Comparison of ENCODE assay signal across 12 cellular contexts in genomic region chr9:128687453-128687852, GRCh38. TPM values are rescaled to one million over a fixed set of nuclear protein-coding genes. Genes with fewer than 3 reads are reported as not detected.
DNase-seq lines count a peak whose midpoint lies in the region; ATAC-seq and TF ChIP-seq lines count a peak whose summit lies in the region.
"Had no signal": no experiment of that assay in that cellular context is flagged by ENCODE, and none has a peak within 500 bp of the region (broad histone marks: within the 10 kb centered on the region; RNA-seq: fewer than 3 reads in every experiment).

No MANE protein-coding gene starts in this region.

- peaks cover 68% of the 10 kb centered on the region for H3K4me1 Mint-ChIP-seq in activated T-cell treated with anti-CD3 and anti-CD28 coated beads, Interleukin-2, amount 50 U/mL, for 72 hours (ENCODE audit: low read depth)
- peaks cover 46% of the 10 kb centered on the region for H3K4me1 Mint-ChIP-seq in endothelial cell (ENCODE audit: unreplicated experiment)
- H3K4me1 Mint-ChIP-seq in stimulated activated naive CD8-positive, alpha-beta T cell treated with anti-CD3 and anti-CD28 coated beads, Interleukin-15, amount 100 ng/mL, for 72 hours, result peaks cover 65% of the 10 kb centered on the region
- peaks cover 43% of the 10 kb centered on the region for H3K4me1 Mint-ChIP-seq in MCF 10A (ENCODE audit: insufficient read depth, unreplicated experiment)

- intact Hi-C loops in Right ventricle myocardium inferior (cut with DNase I), result no loop called here
- intact Hi-C loops in MCF 10A (cut with micrococcal nuclease), result no loop called here

- H3K79me2 ChIP-seq in SU-DHL-6 (ENCODE audit: insufficient read depth, low read length), result peaks cover 81% of the 10 kb centered on the region

- H3K27me3 ChIP-seq in SU-DHL-6 (ENCODE audit: low read length), result no peaks in the 10 kb centered on the region
- H3K27me3 ChIP-seq: gastroesophageal sphincter, vagina had no signal

- POLR2A ChIA-PET in MCF 10A (lab: Yijun Ruan, JAX), result interaction anchor here (0.8 to 1.4 kb wide), 3 partner anchors 30 to 54 kb away, joined by 3 read pairs; partner anchors contain the start of gene DYNC2I2

- peaks cover 59% of the 10 kb centered on the region for H3F3A ChIP-seq in SU-DHL-6 (ENCODE audit: insufficient read depth)

- H3K36me3 Mint-ChIP-seq in activated T-cell treated with anti-CD3 and anti-CD28 coated beads, Interleukin-2, amount 50 U/mL, for 72 hours (ENCODE audit: insufficient read depth in 2 of 2), result peaks cover 16 to 24% of the 10 kb centered on the region in 2 donors
- H3K36me3 Mint-ChIP-seq in endothelial cell (ENCODE audit: low read depth, unreplicated experiment) (peaks cover 18% of the 10 kb centered on the region), MCF 10A (ENCODE audit: insufficient read depth, unreplicated experiment) (peaks cover 51% of the 10 kb centered on the region)

- no peaks in the 10 kb centered on the region for H3K9me3 Mint-ChIP-seq in activated T-cell treated with anti-CD3 and anti-CD28 coated beads, Interleukin-2, amount 50 U/mL, for 72 hours
- no peaks in the 10 kb centered on the region for H3K9me3 Mint-ChIP-seq in endothelial cell (ENCODE audit: unreplicated experiment)
- H3K9me3 Mint-ChIP-seq in stimulated activated naive CD8-positive, alpha-beta T cell treated with anti-CD3 and anti-CD28 coated beads, Interleukin-15, amount 100 ng/mL, for 72 hours, result no peaks in the 10 kb centered on the region
- H3K9me3 Mint-ChIP-seq in MCF 10A (ENCODE audit: unreplicated experiment), result no peaks in the 10 kb centered on the region

- H3K4me2 ChIP-seq in SU-DHL-6 (ENCODE audit: low read depth, low read length, poor library complexity, severe bottlenecking), result peak overlapping the region; percentile 74

- H3K27ac ChIP-seq in SU-DHL-6 (ENCODE audit: low read depth, low read length), result peak overlapping the region; percentile 97

- peak overlapping the region; percentile 36 for H3K27ac Mint-ChIP-seq in activated T-cell treated with anti-CD3 and anti-CD28 coated beads, Interleukin-2, amount 50 U/mL, for 72 hours
- H3K27ac Mint-ChIP-seq in endothelial cell (ENCODE audit: unreplicated experiment) (no peak overlapping the region), MCF 10A (ENCODE audit: low read depth, unreplicated experiment) (no peak overlapping the region)
- no peak overlapping the region for H3K27ac Mint-ChIP-seq in stimulated activated naive CD8-positive, alpha-beta T cell treated with anti-CD3 and anti-CD28 coated beads, Interleukin-15, amount 100 ng/mL, for 72 hours

- DNase-seq in activated T-cell treated with anti-CD3 and anti-CD28 coated beads, Interleukin-2, amount 50 U/mL, for 72 hours, result no peak
- no peak for DNase-seq in activated T-cell treated with anti-CD3 and anti-CD28 coated beads, Interleukin-2, amount 50 U/mL, for 48 hours
- DNase-seq in endothelial cell (ENCODE audit: low spot score), result no peak
- DNase-seq in stimulated activated naive CD8-positive, alpha-beta T cell treated with anti-CD3 and anti-CD28 coated beads, Interleukin-15, amount 100 ng/mL, for 72 hours, result no peak
- DNase-seq in Right ventricle myocardium inferior (ENCODE audit: missing footprints), result no peak
- DNase-seq in MCF 10A (ENCODE audit: unreplicated experiment), result no peak
- DNase-seq in NCI-H1092 treated with DMSO at 0.1 percent for 48 hours (lab: John Stamatoyannopoulos, UW), result no peak

- CTCF ChIA-PET in MCF 10A (lab: Yijun Ruan, JAX), result interaction anchor here (0.7 kb wide), 1 partner anchor 130 kb away, joined by 4 read pairs; no protein-coding TSS in a partner anchor

- H3K9me2 ChIP-seq in SU-DHL-6 (replicated peaks; ENCODE audit: insufficient read depth, low read length), result no peaks in the 10 kb centered on the region

- no peak overlapping the region for H2AFZ ChIP-seq in SU-DHL-6 (ENCODE audit: low read depth, low read length, severe bottlenecking)

- peaks cover 21% of the 10 kb centered on the region for H3K36me3 ChIP-seq in SU-DHL-6 (ENCODE audit: low read length)

- ATAC-seq in activated T-cell treated with anti-CD3 and anti-CD28 coated beads, Interleukin-2, amount 50 U/mL, for 72 hours (replicated peaks in 1 of 2), result no peak
- ATAC-seq in stimulated activated naive CD8-positive, alpha-beta T cell treated with anti-CD3 and anti-CD28 coated beads, Interleukin-15, amount 100 ng/mL, for 72 hours, result no peak
- no peak for ATAC-seq in Right ventricle myocardium inferior
- ATAC-seq: activated CD4-positive, CD25-positive, alpha-beta regulatory T cell treated with anti-CD3 and anti-CD28 coated beads, Interleukin-2, amount 50 U/mL, for 24 hours; gastroesophageal sphincter; left lobe of liver had no signal

- TF ChIP-seq CTCF in SU-DHL-6 (IDR thresholded peaks at IDR 0.05; ENCODE audit: insufficient read depth, low read length, poor library complexity, severe bottlenecking) (no peak), endothelial cell (IDR thresholded peaks at IDR 0.05; ENCODE audit: unreplicated experiment) (no peak), MCF 10A (IDR thresholded peaks at IDR 0.05; ENCODE audit: unreplicated experiment) (no peak)

- H3K27me3 Mint-ChIP-seq in activated T-cell treated with anti-CD3 and anti-CD28 coated beads, Interleukin-2, amount 50 U/mL, for 72 hours (ENCODE audit: low read depth), result no peaks in the 10 kb centered on the region
- peaks cover 11% of the 10 kb centered on the region for H3K27me3 Mint-ChIP-seq in endothelial cell (ENCODE audit: unreplicated experiment)
- no peaks in the 10 kb centered on the region for H3K27me3 Mint-ChIP-seq in stimulated activated naive CD8-positive, alpha-beta T cell treated with anti-CD3 and anti-CD28 coated beads, Interleukin-15, amount 100 ng/mL, for 72 hours
- no peaks in the 10 kb centered on the region for H3K27me3 Mint-ChIP-seq in MCF 10A (ENCODE audit: insufficient read depth, unreplicated experiment)

- peak overlapping the region; percentile 45 for H3K4me3 ChIP-seq in SU-DHL-6 (ENCODE audit: insufficient read depth, low read length, poor library complexity, severe bottlenecking)

- peak overlapping the region; percentile 96 for H3K9ac ChIP-seq in SU-DHL-6 (ENCODE audit: low read length)

- H4K20me1 ChIP-seq in SU-DHL-6 (ENCODE audit: low read depth, low read length), result peaks cover 12% of the 10 kb centered on the region

- no peaks in the 10 kb centered on the region for H3K9me3 ChIP-seq in SU-DHL-6 (ENCODE audit: insufficient read depth, low read length)
- H3K9me3 ChIP-seq: gastroesophageal sphincter, vagina had no signal

- H3K4me3 Mint-ChIP-seq in activated T-cell treated with anti-CD3 and anti-CD28 coated beads, Interleukin-2, amount 50 U/mL, for 72 hours, result peak overlapping the region; percentile 55 to 97
- H3K4me3 Mint-ChIP-seq in endothelial cell (ENCODE audit: unreplicated experiment) (peak overlapping the region; percentile 94), MCF 10A (ENCODE audit: unreplicated experiment) (no peak overlapping the region)
- peak overlapping the region; percentile 44 to 80 for H3K4me3 Mint-ChIP-seq in stimulated activated naive CD8-positive, alpha-beta T cell treated with anti-CD3 and anti-CD28 coated beads, Interleukin-15, amount 100 ng/mL, for 72 hours

- no TSS peak for BruUV-seq in MCF 10A (replicated peaks; lab: Mats Ljungman, UMichigan)

RNA-seq across cellular contexts. Expression of gene SET, which starts 1.6 kb away (rescaled TPM):
- 100 to 1,000 TPM; 448 to 582 TPM for total RNA-seq in activated T-cell treated with anti-CD3 and anti-CD28 coated beads, Interleukin-2, amount 50 U/mL, for 72 hours
- 420 TPM for total RNA-seq in endothelial cell (ENCODE audit: unreplicated experiment)
- 175 TPM for total RNA-seq in Right ventricle myocardium inferior
- 512 and 563 TPM in 2 replicates for total RNA-seq in MCF 10A (2022)

RNA-seq across cellular contexts. Expression of gene PKN3, which starts 14.8 kb away (rescaled TPM):
- 10 to 100 TPM; 11.6 to 22.9 TPM for total RNA-seq in activated T-cell treated with anti-CD3 and anti-CD28 coated beads, Interleukin-2, amount 50 U/mL, for 72 hours
- total RNA-seq in endothelial cell (ENCODE audit: unreplicated experiment), result 14.7 TPM
- total RNA-seq in Right ventricle myocardium inferior, result 8.5 TPM
- total RNA-seq in MCF 10A (2022), result 1.1 TPM in 2 replicates

RNA-seq across cellular contexts. Expression of gene DYNC2I2, which starts 30.8 kb away (rescaled TPM):
- 10 to 100 TPM; 27.1 to 31.2 TPM for total RNA-seq in activated T-cell treated with anti-CD3 and anti-CD28 coated beads, Interleukin-2, amount 50 U/mL, for 72 hours
- total RNA-seq in endothelial cell (ENCODE audit: unreplicated experiment), result 35.4 TPM
- total RNA-seq in Right ventricle myocardium inferior, result 40.1 TPM
- total RNA-seq in MCF 10A (2022), result 31.7 and 43.7 TPM in 2 replicates

RNA-seq across cellular contexts. Expression of gene ZDHHC12, which starts 36.5 kb away (rescaled TPM):
- total RNA-seq in activated T-cell treated with anti-CD3 and anti-CD28 coated beads, Interleukin-2, amount 50 U/mL, for 72 hours, result 10 to 100 TPM; 48.7 to 53.7 TPM
- total RNA-seq in endothelial cell (ENCODE audit: unreplicated experiment) (42.1 TPM), Right ventricle myocardium inferior (6.4 TPM), MCF 10A (2022) (22.1 and 22.9 TPM in 2 replicates)
